ENCODE assay signal across 21 cellular contexts in the genomic region with DNA sequence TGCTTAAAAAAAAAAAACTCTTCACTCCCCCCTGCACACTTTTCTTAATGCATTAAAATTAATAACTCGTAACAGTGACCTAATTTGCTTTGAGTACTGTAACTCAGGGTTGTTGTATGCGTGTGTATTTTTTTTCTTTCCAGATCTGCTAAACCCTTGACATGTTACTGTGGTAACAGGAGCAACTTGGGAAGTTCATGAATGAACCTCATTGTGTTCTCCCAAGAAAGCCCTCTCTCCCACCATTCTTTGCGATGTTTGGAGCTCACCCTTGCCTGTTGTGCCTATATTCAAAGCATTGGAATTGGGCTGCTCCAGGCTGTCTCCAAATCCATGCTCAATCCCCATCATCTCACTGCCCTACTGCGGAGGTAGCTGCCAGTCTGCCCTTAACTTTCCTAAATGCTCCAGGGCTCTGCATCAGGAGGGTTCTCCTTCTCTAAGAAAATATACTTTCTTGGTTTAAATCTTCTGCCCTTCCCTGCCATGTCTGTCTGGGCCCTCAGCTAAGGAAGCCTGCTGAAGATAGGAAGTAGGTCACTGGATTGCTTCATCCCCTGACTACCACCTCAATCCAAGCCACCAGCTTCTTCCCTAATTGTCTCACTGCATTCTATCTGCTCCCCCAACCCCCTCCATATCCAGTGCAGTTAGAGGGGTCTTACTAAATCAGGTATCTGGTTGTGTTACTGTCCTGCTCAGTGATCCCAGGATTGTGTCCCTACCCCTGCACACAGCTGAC.
DNase-seq lines count a peak whose midpoint lies in the region; ATAC-seq and TF ChIP-seq lines count a peak whose summit lies in the region.
"Had no signal": no experiment of that assay in that cellular context is flagged by ENCODE, and none has a peak within 500 bp of the region (broad histone marks: within the 10 kb centered on the region; RNA-seq: fewer than 3 reads in every experiment).

No MANE protein-coding gene starts in this region.

- ATAC-seq in upper lobe of right lung = peak; percentile 13
- ATAC-seq in omental fat pad (ENCODE audit: low FRiP score) = no peak
- ATAC-seq: activated CD8-positive, alpha-beta T cell treated with anti-CD3 and anti-CD28 coated beads for 36 hours; activated T-cell treated with anti-CD3 and anti-CD28 coated beads, Interleukin-2, amount 50 U/mL, for 72 hours; effector memory CD8-positive, alpha-beta T cell; left colon had no signal

- H3K27me3 ChIP-seq in left ventricle myocardium inferior (ENCODE audit: low read depth) (peaks cover 8% of the 10 kb centered on the region), layer of hippocampus (ENCODE audit: control insufficient read depth, insufficient read depth, low read length) (no peaks in the 10 kb centered on the region), upper lobe of right lung (no peaks in the 10 kb centered on the region)

- peak overlapping the region; percentile 56 for H3K27ac ChIP-seq in left ventricle myocardium inferior (replicated peaks)
- H3K27ac ChIP-seq in layer of hippocampus (ENCODE audit: low read depth, low read length) = peak overlapping the region; percentile 64
- H3K27ac ChIP-seq in upper lobe of right lung = peak overlapping the region; percentile 76
- H3K27ac ChIP-seq: prostate gland, stomach, VCaP had no signal

- H3K27ac Mint-ChIP-seq in Calu3 (ENCODE audit: unreplicated experiment) = no peak overlapping the region
- H3K27ac Mint-ChIP-seq: activated CD8-positive, alpha-beta T cell treated with anti-CD3 and anti-CD28 coated beads for 36 hours; activated naive CD8-positive, alpha-beta T cell treated with anti-CD3 and anti-CD28 coated beads, Interleukin-2, amount 10 ng/mL, durations not matched to agents 7 days and 5 days; activated T-cell treated with anti-CD3 and anti-CD28 coated beads, Interleukin-2, amount 50 U/mL, for 72 hours; effector memory CD8-positive, alpha-beta T cell had no signal

- peaks cover 2% of the 10 kb centered on the region for H3K9me3 Mint-ChIP-seq in Calu3 (ENCODE audit: low read depth, unreplicated experiment)
- H3K9me3 Mint-ChIP-seq: activated CD8-positive, alpha-beta T cell treated with anti-CD3 and anti-CD28 coated beads for 36 hours; activated naive CD8-positive, alpha-beta T cell treated with anti-CD3 and anti-CD28 coated beads, Interleukin-2, amount 10 ng/mL, durations not matched to agents 7 days and 5 days; central memory CD8-positive, alpha-beta T cell; effector memory CD8-positive, alpha-beta T cell had no signal

- H3K9me3 ChIP-seq in left ventricle myocardium inferior (replicated peaks) (peaks cover 20% of the 10 kb centered on the region), upper lobe of right lung (no peaks in the 10 kb centered on the region)
- H3K9me3 ChIP-seq: prostate gland had no signal

- CTCF ChIA-PET in Calu3 (lab: Charles Lee) = interaction anchor here (0.7 kb wide), 1 partner anchor 34 kb away, joined by 3 read pairs; no protein-coding TSS in a partner anchor

- intact Hi-C loops in left ventricle myocardium inferior (cut with micrococcal nuclease) = no loop called here
- intact Hi-C loops in cardiac septum (cut with DNase I) = no loop called here
- intact Hi-C loops in upper lobe of right lung (cut with DNase I) = no loop called here
- intact Hi-C loops in Calu3 (cut with micrococcal nuclease; ENCODE audit: unreplicated experiment) = no loop called here

- H3K36me3 ChIP-seq in left ventricle myocardium inferior (no peaks in the 10 kb centered on the region), upper lobe of right lung (no peaks in the 10 kb centered on the region)
- H3K36me3 ChIP-seq: prostate gland, stomach had no signal

- DNase-seq in left ventricle myocardium inferior (no peak), cardiac septum (ENCODE audit: low spot score) (no peak), NOMO-1 treated with dmso at 0.1 percent for 144 hours (lab: John Stamatoyannopoulos, UW; ENCODE audit: unreplicated experiment) (peak; percentile 33), upper lobe of right lung (no peak), omental fat pad (ENCODE audit: low spot score) (no peak), RKO (ENCODE audit: low spot score) (no peak), Calu3 (no peak)
- DNase-seq: activated CD8-positive, alpha-beta T cell treated with anti-CD3 and anti-CD28 coated beads for 36 hours; activated naive CD8-positive, alpha-beta T cell treated with anti-CD3 and anti-CD28 coated beads, Interleukin-2, amount 10 ng/mL, durations not matched to agents 7 days and 5 days; activated T-cell treated with anti-CD3 and anti-CD28 coated beads, Interleukin-2, amount 50 U/mL, for 72 hours; effector memory CD8-positive, alpha-beta T cell; left colon; NCI-H1417 treated with DMSO at 0.1 percent for 48 hours; NCI-H524; stimulated activated CD4-positive, alpha-beta T cell treated with anti-CD3 and anti-CD28 coated beads, Interleukin-15, amount 100 ng/mL, for 24 hours; stomach; T-helper 1 cell had no signal

- TF ChIP-seq CTCF in left ventricle myocardium inferior (IDR thresholded peaks at IDR 0.05; ENCODE audit: borderline replicate concordance) = no peak
- TF ChIP-seq CTCF in upper lobe of right lung (IDR thresholded peaks at IDR 0.05) = no peak
- TF ChIP-seq CTCF in omental fat pad (IDR thresholded peaks at IDR 0.05) = no peak
- no peak for TF ChIP-seq CTCF in Calu3 (IDR thresholded peaks at IDR 0.05; ENCODE audit: unreplicated experiment)

- no peaks in the 10 kb centered on the region for H3K27me3 Mint-ChIP-seq in Calu3 (ENCODE audit: unreplicated experiment)

- no peak overlapping the region for H3K4me3 ChIP-seq in left ventricle myocardium inferior
- H3K4me3 ChIP-seq in upper lobe of right lung = no peak overlapping the region
- H3K4me3 ChIP-seq: prostate gland, stomach had no signal

- no peak overlapping the region for H3K4me3 Mint-ChIP-seq in Calu3 (ENCODE audit: low read depth, unreplicated experiment)
- H3K4me3 Mint-ChIP-seq: activated CD8-positive, alpha-beta T cell treated with anti-CD3 and anti-CD28 coated beads for 36 hours; activated naive CD8-positive, alpha-beta T cell treated with anti-CD3 and anti-CD28 coated beads, Interleukin-2, amount 10 ng/mL, durations not matched to agents 7 days and 5 days; activated T-cell treated with anti-CD3 and anti-CD28 coated beads, Interleukin-2, amount 50 U/mL, for 72 hours; central memory CD8-positive, alpha-beta T cell; effector memory CD8-positive, alpha-beta T cell had no signal

- H3K36me3 Mint-ChIP-seq in Calu3 (ENCODE audit: insufficient read depth, unreplicated experiment) = no peaks in the 10 kb centered on the region
- H3K36me3 Mint-ChIP-seq: activated naive CD8-positive, alpha-beta T cell treated with anti-CD3 and anti-CD28 coated beads, Interleukin-2, amount 10 ng/mL, durations not matched to agents 7 days and 5 days had no signal

- H3K4me1 ChIP-seq in left ventricle myocardium inferior (no peaks in the 10 kb centered on the region), upper lobe of right lung (no peaks in the 10 kb centered on the region)
- H3K4me1 ChIP-seq: prostate gland, stomach had no signal

- peaks cover 10% of the 10 kb centered on the region for H3K4me1 Mint-ChIP-seq in Calu3 (ENCODE audit: low read depth, unreplicated experiment)
- H3K4me1 Mint-ChIP-seq: activated naive CD8-positive, alpha-beta T cell treated with anti-CD3 and anti-CD28 coated beads, Interleukin-2, amount 10 ng/mL, durations not matched to agents 7 days and 5 days; central memory CD8-positive, alpha-beta T cell had no signal

- BruUV-seq in Calu3 (replicated peaks; lab: Mats Ljungman, UMichigan) = no TSS peak
